Comparison of ENCODE assay signal across 1 cellular context in the genomic region with DNA sequence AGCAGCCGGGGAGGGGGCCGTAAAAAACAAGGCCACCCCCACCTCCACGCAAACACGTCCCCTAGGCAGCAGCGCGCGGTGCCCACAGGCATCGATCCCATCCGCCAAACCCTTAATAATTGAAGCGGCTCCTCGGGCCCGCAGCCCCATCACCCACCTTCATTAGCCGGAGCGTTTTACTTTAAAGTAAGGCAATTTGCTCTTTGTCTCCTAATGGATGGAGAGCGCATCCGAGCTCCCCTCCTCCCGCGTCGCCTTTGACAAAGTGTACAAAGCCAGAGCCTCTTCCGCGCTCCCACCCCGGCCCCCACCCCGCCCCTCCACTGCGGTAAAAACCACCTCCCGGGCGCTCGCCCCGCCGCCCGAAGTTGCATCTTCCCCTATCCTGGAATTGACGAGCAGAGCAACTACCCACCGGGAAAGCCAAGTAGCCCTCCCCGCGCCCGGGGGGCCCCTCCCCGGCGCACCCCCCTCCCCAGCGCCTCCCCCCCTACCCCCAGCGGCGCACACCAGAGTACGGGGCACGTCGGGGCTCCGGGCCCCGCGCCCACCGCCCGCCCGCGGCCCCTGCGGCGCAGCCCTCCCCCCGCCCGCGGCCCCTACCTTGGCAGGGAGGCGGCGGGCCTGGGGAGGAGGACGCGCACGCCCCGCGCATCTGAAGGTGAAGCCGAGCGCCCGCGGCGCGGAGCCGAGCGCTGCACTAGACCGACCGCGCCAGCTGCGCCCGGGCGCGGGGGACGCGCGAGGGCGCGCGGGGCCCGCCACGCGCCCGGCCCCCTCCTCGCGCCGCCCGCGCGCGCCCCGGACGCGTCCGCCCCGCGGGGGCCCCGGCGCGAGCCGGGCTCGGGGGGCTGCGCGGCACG.
TF ChIP-seq lines count a peak whose summit lies in the region.

A gene with protein sequence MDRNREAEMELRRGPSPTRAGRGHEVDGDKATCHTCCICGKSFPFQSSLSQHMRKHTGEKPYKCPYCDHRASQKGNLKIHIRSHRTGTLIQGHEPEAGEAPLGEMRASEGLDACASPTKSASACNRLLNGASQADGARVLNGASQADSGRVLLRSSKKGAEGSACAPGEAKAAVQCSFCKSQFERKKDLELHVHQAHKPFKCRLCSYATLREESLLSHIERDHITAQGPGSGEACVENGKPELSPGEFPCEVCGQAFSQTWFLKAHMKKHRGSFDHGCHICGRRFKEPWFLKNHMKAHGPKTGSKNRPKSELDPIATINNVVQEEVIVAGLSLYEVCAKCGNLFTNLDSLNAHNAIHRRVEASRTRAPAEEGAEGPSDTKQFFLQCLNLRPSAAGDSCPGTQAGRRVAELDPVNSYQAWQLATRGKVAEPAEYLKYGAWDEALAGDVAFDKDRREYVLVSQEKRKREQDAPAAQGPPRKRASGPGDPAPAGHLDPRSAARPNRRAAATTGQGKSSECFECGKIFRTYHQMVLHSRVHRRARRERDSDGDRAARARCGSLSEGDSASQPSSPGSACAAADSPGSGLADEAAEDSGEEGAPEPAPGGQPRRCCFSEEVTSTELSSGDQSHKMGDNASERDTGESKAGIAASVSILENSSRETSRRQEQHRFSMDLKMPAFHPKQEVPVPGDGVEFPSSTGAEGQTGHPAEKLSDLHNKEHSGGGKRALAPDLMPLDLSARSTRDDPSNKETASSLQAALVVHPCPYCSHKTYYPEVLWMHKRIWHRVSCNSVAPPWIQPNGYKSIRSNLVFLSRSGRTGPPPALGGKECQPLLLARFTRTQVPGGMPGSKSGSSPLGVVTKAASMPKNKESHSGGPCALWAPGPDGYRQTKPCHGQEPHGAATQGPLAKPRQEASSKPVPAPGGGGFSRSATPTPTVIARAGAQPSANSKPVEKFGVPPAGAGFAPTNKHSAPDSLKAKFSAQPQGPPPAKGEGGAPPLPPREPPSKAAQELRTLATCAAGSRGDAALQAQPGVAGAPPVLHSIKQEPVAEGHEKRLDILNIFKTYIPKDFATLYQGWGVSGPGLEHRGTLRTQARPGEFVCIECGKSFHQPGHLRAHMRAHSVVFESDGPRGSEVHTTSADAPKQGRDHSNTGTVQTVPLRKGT (minus strand): TSS at position 702 of the 863 bp plus-strand sequence. CDS start 52,188 bp downstream, outside the sequence.

TF ChIP-seq in GM12878, 131 proteins besides CTCF, POLR2A, EP300 and RAD21 (continued from another document):
- TF ChIP-seq ATF7 (IDR thresholded peaks at IDR 0.05; ENCODE audit: low read depth) (no peak), MTA3 (IDR thresholded peaks at IDR 0.05; ENCODE audit: borderline replicate concordance, low read length) (no peak), ATF3 (IDR thresholded peaks at IDR 0.05; ENCODE audit: borderline replicate concordance, extremely low read depth, low read depth, low read length) (no peak), SREBF2 (IDR thresholded peaks at IDR 0.05; ENCODE audit: low read length) (no peak), YY1 (IDR thresholded peaks at IDR 0.05; ENCODE audit: low read depth, low read length) (no peak), JUND (IDR thresholded peaks at IDR 0.05; ENCODE audit: low read depth, low read length) (0 out of 2 replicates have a peak, but pooled peaks have one; percentile 43), STAT3 (IDR thresholded peaks at IDR 0.05; ENCODE audit: low read depth, low read length) (no peak), BHLHE40 (IDR thresholded peaks at IDR 0.05; ENCODE audit: borderline replicate concordance in 1 of 2, low read depth in 2 of 2, low read length in 1 of 2) (peak in 1 of 2 experiments; percentile 4; a peak in 1 of 4 replicates), BCL11A (IDR thresholded peaks at IDR 0.05; ENCODE audit: low read depth, low read length) (0 out of 2 replicates have a peak, but pooled peaks have one; percentile 1), GATAD2B (conservative IDR thresholded peaks at IDR 0.05; ENCODE audit: low read depth) (no peak), CHD2 (IDR thresholded peaks at IDR 0.05; ENCODE audit: borderline replicate concordance, low read depth, low read length) (no peak), MAX (IDR thresholded peaks at IDR 0.05; ENCODE audit: low read depth, low read length) (no peak), CBFB (IDR thresholded peaks at IDR 0.05; ENCODE audit: low read depth) (no peak), RBBP5 (conservative IDR thresholded peaks at IDR 0.05) (no peak), STAT1 (conservative IDR thresholded peaks at IDR 0.05) (no peak), RFX5 (IDR thresholded peaks at IDR 0.05; ENCODE audit: low read depth, low read length) (no peak)
TF ChIP-seq in GM12878: peak in this region for 3.
